In the genomic region with DNA sequence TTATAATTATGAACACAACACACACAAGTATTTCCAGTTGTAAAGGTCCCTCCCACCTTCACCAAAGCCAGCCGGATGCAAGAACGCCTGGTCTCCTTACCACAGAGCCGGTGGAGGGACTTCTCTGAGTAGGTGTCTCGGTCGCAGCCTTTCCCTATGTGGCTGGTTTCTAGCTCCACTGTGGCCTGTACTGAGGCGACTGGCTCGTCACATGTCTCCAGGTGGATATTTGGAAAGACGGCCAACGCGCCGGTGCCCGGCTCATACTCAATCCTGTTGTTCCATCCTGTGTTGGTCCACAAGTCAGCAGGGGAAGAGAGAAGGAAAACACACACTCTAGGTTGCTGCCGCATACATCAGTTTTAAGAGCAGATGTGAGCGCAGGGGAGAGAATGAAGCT, we compare ENCODE assay signal across 26 cellular contexts.
DNase-seq lines count a peak whose midpoint lies in the region; ATAC-seq, FAIRE-seq and TF ChIP-seq lines count a peak whose summit lies in the region.
"Had no signal": no experiment of that assay in that cellular context is flagged by ENCODE, and none has a peak within 500 bp of the region (broad histone marks: within the 10 kb centered on the region; RNA-seq: fewer than 3 reads in every experiment).

No MANE protein-coding gene starts in this region.

- H2AFZ ChIP-seq in GM12878 (ENCODE audit: control insufficient read depth, low read depth, low read length) = no peak overlapping the region
- H2AFZ ChIP-seq: GM23248 had no signal

- H3K4me2 ChIP-seq in GM12878 (ENCODE audit: control insufficient read depth, insufficient read depth) = no peak overlapping the region
- H3K4me2 ChIP-seq: A549; BLaER1 treated with 17β-estradiol and CSF1 and Interleukin-3, amounts not matched to agents 10 nM and 100 nM had no signal

- no peak overlapping the region for H3K9ac ChIP-seq in GM12878 (ENCODE audit: control insufficient read depth, insufficient read depth, low read length)
- H3K9ac ChIP-seq: BLaER1 treated with 17β-estradiol and CSF1 and Interleukin-3, amounts not matched to agents 10 nM and 100 nM; GM23248 had no signal

- RAD21 ChIA-PET in GM12878 (lab: Charles Lee; ENCODE audit: unreplicated experiment) = no interaction called here

- no peak overlapping the region for H3K27ac ChIP-seq in heart left ventricle
- H3K27ac ChIP-seq in GM12878 (ENCODE audit: control insufficient read depth, insufficient read depth) = no peak overlapping the region
- H3K27ac ChIP-seq: A549; BLaER1 treated with 17β-estradiol and CSF1 and Interleukin-3, amounts not matched to agents 10 nM and 100 nM; GM23248 had no signal

- H3K9me3 ChIP-seq in heart left ventricle (no peaks in the 10 kb centered on the region), GM12878 (replicated peaks; ENCODE audit: control insufficient read depth, insufficient read depth, low read length) (no peaks in the 10 kb centered on the region)
- H3K9me3 ChIP-seq: A549; BE2C; BLaER1 treated with 17β-estradiol and CSF1 and Interleukin-3, amounts not matched to agents 10 nM and 100 nM had no signal

- no peaks in the 10 kb centered on the region for H3K79me2 ChIP-seq in GM12878 (ENCODE audit: control insufficient read depth, insufficient read depth, low read length)

- no peak for TF ChIP-seq RAD21 in GM12878 (IDR thresholded peaks at IDR 0.05; ENCODE audit: insufficient read depth, low read depth, low read length)

- DNase-seq in cardiac septum (ENCODE audit: low spot score) (peak; percentile 35), heart left ventricle (no peak), GM12878 (ENCODE audit: low read depth, low spot score) (no peak)
- no peak for DNase-seq in effector memory CD8-positive, alpha-beta T cell
- DNase-seq in stimulated activated effector memory CD8-positive, alpha-beta T cell treated with anti-CD3 and anti-CD28 coated beads, Interleukin-12 subunit alpha, Interleukin-12 subunit beta, amount 100 ng/mL, for 72 hours (ENCODE audit: low spot score in 2 of 2) = no peak
- DNase-seq: 8988T; ACHN; AML-193; BE2C; Calu3; CD4-positive, alpha-beta T cell; CD8-positive, alpha-beta memory T cell; DMS53; DMS79 treated with DMSO at 0.1 percent for 48 hours; GM23248; H7 had no signal

- H3K4me1 Mint-ChIP-seq in effector memory CD8-positive, alpha-beta T cell (ENCODE audit: low read depth in 2 of 2) = peaks cover 0 to 5% of the 10 kb centered on the region in 2 donors
- H3K4me1 Mint-ChIP-seq in stimulated activated effector memory CD8-positive, alpha-beta T cell treated with anti-CD3 and anti-CD28 coated beads, Interleukin-12 subunit alpha, Interleukin-12 subunit beta, amount 100 ng/mL, for 72 hours = peaks cover 19% of the 10 kb centered on the region
- H3K4me1 Mint-ChIP-seq: CD14-positive monocyte had no signal

- H3K27me3 Mint-ChIP-seq in effector memory CD8-positive, alpha-beta T cell = no peaks in the 10 kb centered on the region
- H3K27me3 Mint-ChIP-seq: CD4-positive, alpha-beta T cell; CD8-positive, alpha-beta memory T cell had no signal

- TF ChIP-seq POLR2A in heart left ventricle (IDR thresholded peaks at IDR 0.05) (no peak), GM12878 (IDR thresholded peaks at IDR 0.05; ENCODE audit: low read depth, low read length) (no peak)

- no peak for FAIRE-seq in GM12878 (lab: Jason Lieb, UNC)
- FAIRE-seq: A549, G401.6, GM19239, H1 had no signal

- no peak overlapping the region for H3K4me3 Mint-ChIP-seq in effector memory CD8-positive, alpha-beta T cell
- no peak overlapping the region for H3K4me3 Mint-ChIP-seq in stimulated activated effector memory CD8-positive, alpha-beta T cell treated with anti-CD3 and anti-CD28 coated beads, Interleukin-12 subunit alpha, Interleukin-12 subunit beta, amount 100 ng/mL, for 72 hours
- H3K4me3 Mint-ChIP-seq: CD14-positive monocyte; CD4-positive, alpha-beta T cell; CD8-positive, alpha-beta memory T cell had no signal

- intact Hi-C loops in cardiac septum (cut with DNase I) (no loop called here), heart left ventricle (cut with DNase I) (no loop called here), GM12878 (cut with micrococcal nuclease; ENCODE audit: unreplicated experiment) (no loop called here)

- no peak for TF ChIP-seq EP300 in GM12878 (IDR thresholded peaks at IDR 0.05; ENCODE audit: borderline replicate concordance in 1 of 2, control insufficient read depth in 1 of 2, low read depth in 2 of 2, low read length in 2 of 2)

- H3K9me3 Mint-ChIP-seq in effector memory CD8-positive, alpha-beta T cell = no peaks in the 10 kb centered on the region
- no peaks in the 10 kb centered on the region for H3K9me3 Mint-ChIP-seq in stimulated activated effector memory CD8-positive, alpha-beta T cell treated with anti-CD3 and anti-CD28 coated beads, Interleukin-12 subunit alpha, Interleukin-12 subunit beta, amount 100 ng/mL, for 72 hours
- H3K9me3 Mint-ChIP-seq: CD14-positive monocyte; CD4-positive, alpha-beta T cell; CD8-positive, alpha-beta memory T cell had no signal

- POLR2A ChIA-PET in GM12878 (lab: Charles Lee) = no interaction called here

- WGBS in heart left ventricle, 4 donors = 95 to 100% (median 98%) methylated on average over 13 to 14 of the region's 14 CpGs
- 98% methylated on average over 14 of the region's 14 CpGs for WGBS in GM12878 (ENCODE audit: insufficient coverage, insufficient replicate concordance, low lambda C conversion rate, missing lambda C conversion rate)

- no peak for ATAC-seq in heart left ventricle
- ATAC-seq in GM12878 = no peak
- no peak for ATAC-seq in effector memory CD8-positive, alpha-beta T cell (replicated peaks)
- ATAC-seq in stimulated activated effector memory CD8-positive, alpha-beta T cell treated with anti-CD3 and anti-CD28 coated beads, Interleukin-12 subunit alpha, Interleukin-12 subunit beta, amount 100 ng/mL, for 72 hours = no peak
- ATAC-seq in HG02870 (IDR thresholded peaks at IDR 0.05; ENCODE audit: unreplicated experiment) = no peak
- ATAC-seq in GM18873 (IDR thresholded peaks at IDR 0.05; ENCODE audit: low FRiP score, unreplicated experiment) = no peak
- no peak for ATAC-seq in GM21367 (IDR thresholded peaks at IDR 0.05; ENCODE audit: unreplicated experiment)
- ATAC-seq: A549, HCT116 had no signal

- peaks cover 79% of the 10 kb centered on the region for H3K36me3 Mint-ChIP-seq in effector memory CD8-positive, alpha-beta T cell (ENCODE audit: insufficient read depth)
- H3K36me3 Mint-ChIP-seq in stimulated activated effector memory CD8-positive, alpha-beta T cell treated with anti-CD3 and anti-CD28 coated beads, Interleukin-12 subunit alpha, Interleukin-12 subunit beta, amount 100 ng/mL, for 72 hours = peaks cover 95% of the 10 kb centered on the region

- peaks cover 0 to 10% (median 0%) of the 10 kb centered on the region in 12 donors for H3K4me1 ChIP-seq in heart left ventricle
- H3K4me1 ChIP-seq in GM12878 (ENCODE audit: control insufficient read depth, insufficient read depth, low read length) = no peaks in the 10 kb centered on the region
- H3K4me1 ChIP-seq: A549; BE2C; BLaER1 treated with 17β-estradiol and CSF1 and Interleukin-3, amounts not matched to agents 10 nM and 100 nM had no signal

- TF ChIP-seq CTCF in heart left ventricle (IDR thresholded peaks at IDR 0.05) (no peak), GM12878 (IDR thresholded peaks at IDR 0.05 in 2 of 3, conservative IDR thresholded peaks at IDR 0.05 in 1 of 3; ENCODE audit: control insufficient read depth in 2 of 3, extremely low read depth in 1 of 3, insufficient read depth in 1 of 3, low read depth in 3 of 3, low read length in 3 of 3) (no peak)

- H3K36me3 ChIP-seq in heart left ventricle = peaks cover 0 to 95% (median 74%) of the 10 kb centered on the region in 9 donors
- H3K36me3 ChIP-seq in GM12878 (ENCODE audit: control insufficient read depth in 2 of 2, insufficient read depth in 2 of 2, low read length in 1 of 2) = peaks cover 9 to 16% of the 10 kb centered on the region in 2 experiments

- peak overlapping the region; percentile 23 to 64 for H3K27ac Mint-ChIP-seq in effector memory CD8-positive, alpha-beta T cell
- H3K27ac Mint-ChIP-seq in stimulated activated effector memory CD8-positive, alpha-beta T cell treated with anti-CD3 and anti-CD28 coated beads, Interleukin-12 subunit alpha, Interleukin-12 subunit beta, amount 100 ng/mL, for 72 hours = peak overlapping the region; percentile 14
- H3K27ac Mint-ChIP-seq: CD14-positive monocyte; CD4-positive, alpha-beta T cell had no signal

- TSS peak; percentile 31 for BruUV-seq in GM12878 (replicated peaks; lab: Mats Ljungman, UMichigan)

- in situ Hi-C loops in GM12878 (cut with MboI) = no loop called here

- H3K4me3 ChIP-seq in heart left ventricle = no peak overlapping the region
- H3K4me3 ChIP-seq in GM12878 = no peak overlapping the region
- H3K4me3 ChIP-seq: A549; BLaER1 treated with 17β-estradiol and CSF1 and Interleukin-3, amounts not matched to agents 10 nM and 100 nM; GM23248 had no signal

- no peaks in the 10 kb centered on the region for H3K27me3 ChIP-seq in heart left ventricle
- no peaks in the 10 kb centered on the region for H3K27me3 ChIP-seq in GM12878 (replicated peaks in 1 of 2; ENCODE audit: control insufficient read depth in 2 of 2, insufficient read depth in 2 of 2, low read length in 1 of 2)
- H3K27me3 ChIP-seq: BE2C; BLaER1 treated with 17β-estradiol and CSF1 and Interleukin-3, amounts not matched to agents 10 nM and 100 nM had no signal

- H4K20me1 ChIP-seq in GM12878 (ENCODE audit: control insufficient read depth, insufficient read depth) = no peaks in the 10 kb centered on the region

- SMC1A ChIA-PET in GM12878 (lab: Charles Lee; ENCODE audit: uncharacterized antibody, unreplicated experiment) = no interaction called here

- CTCF ChIA-PET in GM12878 (lab: Yijun Ruan, JAX) = no interaction called here

TF ChIP-seq in GM12878, 131 proteins besides CTCF, POLR2A, EP300 and RAD21 (continues in another document):
- no peak for TF ChIP-seq RUNX3 (IDR thresholded peaks at IDR 0.05; ENCODE audit: low read length)
- TF ChIP-seq CBFB (IDR thresholded peaks at IDR 0.05; ENCODE audit: low read depth) = no peak
- TF ChIP-seq ZNF24 (IDR thresholded peaks at IDR 0.05) = no peak
- no peak for TF ChIP-seq NR2C2 (IDR thresholded peaks at IDR 0.05; ENCODE audit: borderline replicate concordance, control insufficient read depth, insufficient read length, low read depth)
- no peak for TF ChIP-seq GATAD2B (conservative IDR thresholded peaks at IDR 0.05; ENCODE audit: low read depth)
- no peak for TF ChIP-seq TBL1XR1 (IDR thresholded peaks at IDR 0.05; ENCODE audit: low read depth, low read length)
